Comparison of ENCODE assay signal across 28 cellular contexts in genomic region chr15:39591896-39592315, GRCh38. TPM values are rescaled to one million over a fixed set of nuclear protein-coding genes. Genes with fewer than 3 reads are reported as not detected.
DNase-seq lines count a peak whose midpoint lies in the region; ATAC-seq, FAIRE-seq and TF ChIP-seq lines count a peak whose summit lies in the region.
"Had no signal": no experiment of that assay in that cellular context is flagged by ENCODE, and none has a peak within 500 bp of the region (broad histone marks: within the 10 kb centered on the region; RNA-seq: fewer than 3 reads in every experiment).

No MANE protein-coding gene starts in this region.

- DNase-seq in ACHN = peak; percentile 19
- peak; percentile 46 for DNase-seq in IMR-90
- DNase-seq in lung microvascular endothelial cell (ENCODE audit: low read depth in 2 of 2) = peak; percentile 47 to 67
- no peak for DNase-seq in caudate nucleus (lab: John Stamatoyannopoulos, UW)
- DNase-seq in COR-L47 (lab: John Stamatoyannopoulos, UW) = no peak
- DNase-seq in HuH-7.5 (ENCODE audit: low spot score) = no peak
- no peak for DNase-seq in NCI-H510A treated with DMSO at 0.1 percent for 48 hours (lab: John Stamatoyannopoulos, UW)
- DNase-seq: 8988T; activated CD4-positive, alpha-beta T cell treated with anti-CD3 and anti-CD28 coated beads, Interleukin-2, amount 50 U/mL, for 4 hours; activated CD8-positive, alpha-beta memory T cell treated with anti-CD3 and anti-CD28 coated beads, Interleukin-2, amount 50 U/mL, for 4 hours; activated naive CD8-positive, alpha-beta T cell treated with anti-CD3 and anti-CD28 coated beads for 36 hours; body of pancreas; C1 segment of cervical spinal cord; H7; immature natural killer cell; left ventricle myocardium inferior; NCI-H1417; NCI-H524; Peyer's patch; T-helper 17 cell had no signal

- H2AFZ ChIP-seq in IMR-90 (replicated peaks; ENCODE audit: low read length, poor library complexity) = no peak overlapping the region

- BruUV-seq in IMR-90 (replicated peaks; lab: Mats Ljungman, UMichigan) = no TSS peak

- no CpG with 5 or more reads among the region's 2 CpGs for WGBS in IMR-90 (ENCODE audit: extremely low coverage in 2 of 2, insufficient read length in 1 of 2), 2 experiments

- no peak overlapping the region for H3K4ac ChIP-seq in IMR-90 (ENCODE audit: low read depth, low read length)

- no peak overlapping the region for H2AK5ac ChIP-seq in IMR-90 (ENCODE audit: low read depth, low read length)

- dilution Hi-C loops in IMR-90 (cut with HindIII; ENCODE audit: low sequenced_read_pairs, unreplicated experiment) = no loop called here

- H3K79me1 ChIP-seq in IMR-90 (ENCODE audit: low read depth in 1 of 2, low read length in 2 of 2) = peaks cover 0 to 69% of the 10 kb centered on the region in 2 experiments; a peak in 2 of 4 replicates

- no peak overlapping the region for H3K14ac ChIP-seq in IMR-90 (replicated peaks; ENCODE audit: low read depth, low read length)

- POLR2A ChIA-PET in IMR-90 (lab: Charles Lee; ENCODE audit: unreplicated experiment) = interaction anchor here (0.9 kb wide), 1 partner anchor 9 kb away, joined by 4 read pairs; no protein-coding TSS in a partner anchor

- H3K18ac ChIP-seq in IMR-90 (ENCODE audit: low read depth, low read length) = no peak overlapping the region

- no peak overlapping the region for H2AK9ac ChIP-seq in IMR-90 (replicated peaks; ENCODE audit: low read depth, low read length, poor library complexity)

- H3K9ac ChIP-seq in IMR-90 (ENCODE audit: low read depth, low read length) = no peak overlapping the region

- H3K9me3 ChIP-seq in IMR-90 (ENCODE audit: control insufficient read depth, insufficient read depth, low read length) = no peaks in the 10 kb centered on the region
- H3K9me3 ChIP-seq: body of pancreas, left ventricle myocardium inferior, Peyer's patch, thoracic aorta had no signal

- H4K20me1 ChIP-seq in IMR-90 (ENCODE audit: insufficient read depth, low read length) = peaks cover 98% of the 10 kb centered on the region

- no peak overlapping the region for H4K8ac ChIP-seq in IMR-90 (ENCODE audit: low read depth in 2 of 2, low read length in 2 of 2)

- H2BK20ac ChIP-seq in IMR-90 (ENCODE audit: low read depth, low read length) = no peak overlapping the region

- no peak overlapping the region for H2BK5ac ChIP-seq in IMR-90 (ENCODE audit: low read depth, low read length, poor library complexity, severe bottlenecking)

- H3K4me2 ChIP-seq in IMR-90 (ENCODE audit: low read depth, low read length) = no peak overlapping the region

- no peak overlapping the region for H4K91ac ChIP-seq in IMR-90 (ENCODE audit: insufficient read depth, low read depth, low read length)

- H3K4me3 ChIP-seq in IMR-90 (ENCODE audit: insufficient read depth, low read depth, low read length) = no peak overlapping the region
- H3K4me3 ChIP-seq: body of pancreas, left ventricle myocardium inferior, Peyer's patch, SK-N-MC, skin epidermis, thoracic aorta had no signal

- no peaks in the 10 kb centered on the region for H3K27me3 ChIP-seq in IMR-90 (ENCODE audit: control insufficient read depth, insufficient read depth, low read length)
- H3K27me3 ChIP-seq: body of pancreas, Peyer's patch had no signal

- no peak overlapping the region for H2BK15ac ChIP-seq in IMR-90 (ENCODE audit: low read depth, low read length)

- H3K27ac ChIP-seq in IMR-90 (ENCODE audit: insufficient read depth, low read length) = no peak overlapping the region
- no peak overlapping the region for H3K27ac ChIP-seq in caudate nucleus (ENCODE audit: low read depth, low read length)
- H3K27ac ChIP-seq: body of pancreas, HL-60, left ventricle myocardium inferior, Peyer's patch, SK-N-MC, skin epidermis, thoracic aorta had no signal

- 0 out of 2 replicates have a peak overlapping the region, but pooled peaks have one; percentile 0 for H3K23ac ChIP-seq in IMR-90 (ENCODE audit: low read depth, low read length)

- CTCF ChIA-PET in IMR-90 (lab: Yijun Ruan, JAX) = no interaction called here

- in situ Hi-C loops in ACHN (cut with HindIII; ENCODE audit: low pct_ligation_motif_present, low pct_unique_long_range_greater_than_20kb, low sequenced_read_pairs) = no loop called here
- in situ Hi-C loops in IMR-90 (cut with MboI; ENCODE audit: low sequenced_read_pairs) = no loop called here

- H4K5ac ChIP-seq in IMR-90 (ENCODE audit: low read depth, low read length) = no peak overlapping the region

- no peak for TF ChIP-seq RAD21 in IMR-90 (IDR thresholded peaks at IDR 0.05; ENCODE audit: low read length)

- ATAC-seq in IMR-90 (ENCODE audit: low read depth) = no peak
- ATAC-seq: body of pancreas; HepG2; stimulated activated memory B cell treated with anti-CD40 and anti-IgM and Interleukin-4, amounts not matched to agents 10 μg/mL and 1 μg/mL and 100 μg/mL, for 72 hours; T-helper 17 cell had no signal

- H3K9me1 ChIP-seq in IMR-90 (ENCODE audit: insufficient read depth, low read length) = peaks cover 14% of the 10 kb centered on the region

- no peak; the same call in 1 of the 2 replicates for TF ChIP-seq POLR2A in IMR-90 (IDR thresholded peaks at IDR 0.05; ENCODE audit: low read depth, low read length)

- peak; percentile 45 for FAIRE-seq in endometrium (lab: Jason Lieb, UNC)
- FAIRE-seq: colon, HepG2 had no signal

- no peaks in the 10 kb centered on the region; the same call in 1 of the 2 replicates for H3K4me1 ChIP-seq in IMR-90 (ENCODE audit: control insufficient read depth, insufficient read depth, low read length)
- H3K4me1 ChIP-seq: body of pancreas had no signal

- intact Hi-C loops in IMR-90 (cut with micrococcal nuclease) = no loop called here

- H3K36me3 ChIP-seq in IMR-90 (ENCODE audit: control insufficient read depth, insufficient read depth, low read length) = peaks cover 73% of the 10 kb centered on the region

- no peak overlapping the region for H2BK120ac ChIP-seq in IMR-90 (ENCODE audit: low read depth, low read length)

- no peak overlapping the region for H3K56ac ChIP-seq in IMR-90 (ENCODE audit: extremely low read depth, insufficient read depth, low read length)

- TF ChIP-seq CTCF in IMR-90 (conservative IDR thresholded peaks at IDR 0.05; ENCODE audit: low read depth, low read length) = no peak

TF ChIP-seq in IMR-90, 13 proteins besides CTCF, POLR2A, EP300 and RAD21:
- no peak for TF ChIP-seq CEBPB (IDR thresholded peaks at IDR 0.05; ENCODE audit: low read depth, low read length)
- no peak for TF ChIP-seq RFX5 (IDR thresholded peaks at IDR 0.05; ENCODE audit: low read depth, low read length)
- TF ChIP-seq, protein P1, sequence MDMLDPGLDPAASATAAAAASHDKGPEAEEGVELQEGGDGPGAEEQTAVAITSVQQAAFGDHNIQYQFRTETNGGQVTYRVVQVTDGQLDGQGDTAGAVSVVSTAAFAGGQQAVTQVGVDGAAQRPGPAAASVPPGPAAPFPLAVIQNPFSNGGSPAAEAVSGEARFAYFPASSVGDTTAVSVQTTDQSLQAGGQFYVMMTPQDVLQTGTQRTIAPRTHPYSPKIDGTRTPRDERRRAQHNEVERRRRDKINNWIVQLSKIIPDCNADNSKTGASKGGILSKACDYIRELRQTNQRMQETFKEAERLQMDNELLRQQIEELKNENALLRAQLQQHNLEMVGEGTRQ (IDR thresholded peaks at IDR 0.05; ENCODE audit: low read depth, low read length) = no peak
- TF ChIP-seq MXI1 (IDR thresholded peaks at IDR 0.05; ENCODE audit: borderline replicate concordance, low read depth, low read length) = no peak

RNA-seq across cellular contexts. Expression of gene THBS1, which starts 11.0 kb away (rescaled TPM):
- total RNA-seq in IMR-90 (2012; rRNA removed) (3,217 and 4,071 TPM in 2 replicates), lung microvascular endothelial cell (3,460 and 6,737 TPM in 2 replicates)
- polyA plus RNA-seq in IMR-90 (2012; rRNA removed) = 1,562 and 1,711 TPM in 2 replicates
- 567 and 904 TPM in 2 replicates for polyA plus RNA-seq in IMR-90 (2012; cell fraction: cytosol; rRNA removed)
- 2,496 and 5,799 TPM in 2 replicates for polyA plus RNA-seq in IMR-90 (2012; cell fraction: nucleus; rRNA removed; ENCODE audit: low replicate concordance)

Comparison
In these comparisons a context has a peak if more than half of its experiments do, and no peak if none do; other contexts are left out.
1. DNase-seq: peak in ACHN (single experiment), IMR-90 (single experiment) and lung microvascular endothelial cell (2 of 2); none in caudate nucleus (0 of 61), COR-L47 (single experiment), HuH-7.5 (single experiment) and NCI-H510A treated with DMSO at 0.1 percent for 48 hours (single experiment).